ENCODE assay signal across 30 cellular contexts in the genomic region with DNA sequence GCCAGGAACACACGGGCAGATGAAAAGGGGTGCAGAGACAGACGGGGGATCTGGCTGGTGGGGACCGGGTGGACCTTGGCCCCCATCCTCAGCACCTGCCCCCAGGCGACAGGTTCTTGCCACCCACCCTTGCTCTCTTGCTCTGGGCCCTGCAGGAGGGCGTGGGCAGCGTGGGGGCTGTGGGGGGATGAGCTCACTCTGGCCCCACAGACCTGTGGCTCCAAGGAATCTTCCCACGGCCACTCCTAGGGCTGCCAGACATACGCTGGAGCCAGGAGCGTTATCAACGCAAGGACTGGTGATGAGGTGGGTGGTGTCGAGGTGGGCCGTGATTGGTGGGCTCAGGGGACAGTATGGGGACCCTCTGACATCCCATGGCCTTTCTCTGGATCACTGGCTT. TPM values are rescaled to one million over a fixed set of nuclear protein-coding genes. Genes with fewer than 3 reads are reported as not detected.
A peak's percentile ranks its signal among the peaks of the same experiment; 100 is the strongest.
DNase-seq lines count a peak whose midpoint lies in the region; ATAC-seq, FAIRE-seq and TF ChIP-seq lines count a peak whose summit lies in the region.
"Had no signal": no experiment of that assay in that cellular context is flagged by ENCODE, and none has a peak within 500 bp of the region (broad histone marks: within the 10 kb centered on the region; RNA-seq: fewer than 3 reads in every experiment).

No MANE protein-coding gene starts in this region.

- intact Hi-C loops in right cardiac atrium (cut with DNase I) (loop anchor here in 3 of 4 donors (2.0 to 5.0 kb wide), 2 partner anchors 18 to 167 kb away; partner anchors contain the start of gene CTRB2 (in 2 of the 3)), Right ventricle myocardium superior (cut with DNase I) (loop anchor here (2.0 kb wide), 1 partner anchor 18 kb away; the partner anchor contains the start of gene CTRB2), left colon (cut with DNase I, micrococcal nuclease) (loop anchor here in 1 of 2 donors (2.0 kb wide), 1 partner anchor 18 kb away; the partner anchor contains the start of gene CTRB2)

- no peak overlapping the region for H3K4me2 ChIP-seq in astrocyte (ENCODE audit: low read length)

- H3K9ac ChIP-seq in astrocyte (ENCODE audit: low read length), result no peak overlapping the region

- ATAC-seq in right cardiac atrium, result peak; percentile 6 to 10
- no peak for ATAC-seq in Right ventricle myocardium superior (ENCODE audit: poor library complexity)
- peak; percentile 14 for ATAC-seq in left colon
- ATAC-seq in HG02884 (IDR thresholded peaks at IDR 0.05; ENCODE audit: unreplicated experiment), result no peak
- ATAC-seq in HG03025 (IDR thresholded peaks at IDR 0.05; ENCODE audit: low FRiP score, unreplicated experiment), result no peak
- ATAC-seq: HCT116; naive thymus-derived CD4-positive, alpha-beta T cell had no signal

- peaks cover 6% of the 10 kb centered on the region for H3K4me1 Mint-ChIP-seq in astrocyte (ENCODE audit: low read depth, unreplicated experiment)
- peaks cover 3% of the 10 kb centered on the region for H3K4me1 Mint-ChIP-seq in activated naive CD4-positive, alpha-beta T cell treated with anti-CD3 and anti-CD28 coated beads, Interleukin-2, amount 10 ng/mL, durations not matched to agents 7 days and 5 days

- no peak overlapping the region for H2AFZ ChIP-seq in astrocyte (ENCODE audit: low read depth, low read length)

- WGBS in right cardiac atrium, result 44% methylated on average over 12 of the region's 12 CpGs

- no peak for FAIRE-seq in astrocyte (lab: Jason Lieb, UNC)
- FAIRE-seq: colon, G401.6 had no signal

- peak overlapping the region; percentile 83 for H3K27ac Mint-ChIP-seq in astrocyte (ENCODE audit: unreplicated experiment)
- H3K27ac Mint-ChIP-seq in activated naive CD4-positive, alpha-beta T cell treated with anti-CD3 and anti-CD28 coated beads, Interleukin-2, amount 10 ng/mL, durations not matched to agents 7 days and 5 days, result no peak overlapping the region
- H3K27ac Mint-ChIP-seq: activated naive CD4-positive, alpha-beta T cell treated with anti-CD3 and anti-CD28 coated beads for 36 hours; naive thymus-derived CD4-positive, alpha-beta T cell had no signal

- no peak overlapping the region for H3K27ac ChIP-seq in right cardiac atrium (ENCODE audit: low read length)
- no peak overlapping the region for H3K27ac ChIP-seq in astrocyte (ENCODE audit: low read depth, low read length)
- H3K27ac ChIP-seq: skin epidermis, stomach, thyroid gland, vagina had no signal

- peaks cover 42% of the 10 kb centered on the region for H4K20me1 ChIP-seq in astrocyte (ENCODE audit: insufficient read depth, low read length)

- H3K36me3 Mint-ChIP-seq in astrocyte (ENCODE audit: low read depth, unreplicated experiment), result peaks cover 5% of the 10 kb centered on the region
- H3K36me3 Mint-ChIP-seq in activated naive CD4-positive, alpha-beta T cell treated with anti-CD3 and anti-CD28 coated beads, Interleukin-2, amount 10 ng/mL, durations not matched to agents 7 days and 5 days, result no peaks in the 10 kb centered on the region
- H3K36me3 Mint-ChIP-seq: naive thymus-derived CD4-positive, alpha-beta T cell had no signal

- peak in 2 of 3 donors; percentile 21 to 26 for DNase-seq in right cardiac atrium
- no peak for DNase-seq in Right ventricle myocardium superior
- no peak for DNase-seq in astrocyte (ENCODE audit: low read depth)
- DNase-seq in left colon, result no peak
- no peak for DNase-seq in activated naive CD4-positive, alpha-beta T cell treated with anti-CD3 and anti-CD28 coated beads, Interleukin-2, amount 10 ng/mL, durations not matched to agents 7 days and 5 days
- no peak for DNase-seq in stimulated activated CD4-positive, alpha-beta T cell treated with anti-CD3 and anti-CD28 coated beads, Interleukin-4, amount 100 ng/mL, for 24 hours
- DNase-seq: activated CD4-positive, alpha-beta T cell treated with anti-CD3 and anti-CD28 coated beads, Interleukin-2, amount 50 U/mL, for 1 hour; activated naive CD4-positive, alpha-beta T cell treated with anti-CD3 and anti-CD28 coated beads for 36 hours; amniotic stem cell; effector CD4-positive, alpha-beta T cell; Karpas-422; kidney glomerular epithelial cell; mesendoderm; naive thymus-derived CD4-positive, alpha-beta T cell; NCI-H1436; nucleus accumbens; SHP77 treated with DMSO at 0.1 percent for 48 hours; stomach; SW 1271; T-helper 9 cell; thyroid gland had no signal

- TF ChIP-seq CTCF in astrocyte (IDR thresholded peaks at IDR 0.05; ENCODE audit: insufficient read depth, low read depth, low read length), result no peak

- H3K4me1 ChIP-seq in right cardiac atrium (ENCODE audit: control insufficient read depth, insufficient read depth, low read length) (no peaks in the 10 kb centered on the region), astrocyte (ENCODE audit: insufficient read depth, low read length) (no peaks in the 10 kb centered on the region)

- H3K36me3 ChIP-seq in astrocyte (ENCODE audit: insufficient read depth, low read length), result peaks cover 4% of the 10 kb centered on the region

- H3K27me3 ChIP-seq in right cardiac atrium (ENCODE audit: control insufficient read depth, insufficient read depth) (no peaks in the 10 kb centered on the region), astrocyte (ENCODE audit: insufficient read depth, low read length) (no peaks in the 10 kb centered on the region)
- H3K27me3 ChIP-seq: thyroid gland, vagina had no signal

- H3K27me3 Mint-ChIP-seq in astrocyte (ENCODE audit: low read depth, unreplicated experiment), result peaks cover 4% of the 10 kb centered on the region
- peaks cover 10% of the 10 kb centered on the region for H3K27me3 Mint-ChIP-seq in activated naive CD4-positive, alpha-beta T cell treated with anti-CD3 and anti-CD28 coated beads, Interleukin-2, amount 10 ng/mL, durations not matched to agents 7 days and 5 days

- no peak overlapping the region for H3K4me3 Mint-ChIP-seq in astrocyte (ENCODE audit: unreplicated experiment)
- H3K4me3 Mint-ChIP-seq in activated naive CD4-positive, alpha-beta T cell treated with anti-CD3 and anti-CD28 coated beads, Interleukin-2, amount 10 ng/mL, durations not matched to agents 7 days and 5 days, result no peak overlapping the region
- H3K4me3 Mint-ChIP-seq: activated naive CD4-positive, alpha-beta T cell treated with anti-CD3 and anti-CD28 coated beads for 36 hours; naive thymus-derived CD4-positive, alpha-beta T cell had no signal

- no peaks in the 10 kb centered on the region for H3K9me3 Mint-ChIP-seq in astrocyte (ENCODE audit: unreplicated experiment)
- no peaks in the 10 kb centered on the region for H3K9me3 Mint-ChIP-seq in activated naive CD4-positive, alpha-beta T cell treated with anti-CD3 and anti-CD28 coated beads, Interleukin-2, amount 10 ng/mL, durations not matched to agents 7 days and 5 days
- H3K9me3 Mint-ChIP-seq: activated naive CD4-positive, alpha-beta T cell treated with anti-CD3 and anti-CD28 coated beads for 36 hours; naive thymus-derived CD4-positive, alpha-beta T cell had no signal

- H3K4me3 ChIP-seq in right cardiac atrium (ENCODE audit: low read length) (no peak overlapping the region), astrocyte (ENCODE audit: insufficient read depth, low read depth, low read length) (no peak overlapping the region)
- H3K4me3 ChIP-seq: skin epidermis, stomach, thyroid gland, vagina had no signal

- H3K9me3 ChIP-seq in right cardiac atrium (ENCODE audit: control insufficient read depth, low read length), result no peaks in the 10 kb centered on the region
- H3K9me3 ChIP-seq in astrocyte (ENCODE audit: insufficient read depth, low read depth, low read length), result no peaks in the 10 kb centered on the region
- H3K9me3 ChIP-seq: stomach, thyroid gland, vagina had no signal

- peaks cover 10% of the 10 kb centered on the region for H3K79me2 ChIP-seq in astrocyte (ENCODE audit: insufficient read depth, low read length)

- CTCF ChIA-PET in activated naive CD4-positive, alpha-beta T cell treated with anti-CD3 and anti-CD28 coated beads, Interleukin-2, amount 10 ng/mL, durations not matched to agents 7 days and 5 days (lab: Charles Lee), result no interaction called here

RNA-seq across cellular contexts. Expression of gene CTRB1, which starts 6.3 kb away (rescaled TPM):
- total RNA-seq in right cardiac atrium, result under 1 TPM in 1 of 4 donors, not detected in 3; 0.62 TPM
- polyA plus RNA-seq in right cardiac atrium, result 0.27 TPM
- not detected for total RNA-seq in Right ventricle myocardium superior
- not detected in 2 replicates for total RNA-seq in astrocyte
- 1 to 10 TPM in 1 of 2 donors, not detected in 1; 2.4 TPM for total RNA-seq in left colon
- total RNA-seq: activated naive CD4-positive, alpha-beta T cell treated with anti-CD3 and anti-CD28 coated beads for 36 hours; epithelial cell of proximal tubule; naive thymus-derived CD4-positive, alpha-beta T cell; stomach; thyroid gland; vagina had no signal
- polyA plus RNA-seq: BJ; naive thymus-derived CD4-positive, alpha-beta T cell had no signal

RNA-seq across cellular contexts. Expression of gene CTRB2, which starts 18.1 kb away (rescaled TPM):
- 1 to 10 TPM in 1 of 4 donors, not detected in 3; 2.9 TPM for total RNA-seq in right cardiac atrium
- polyA plus RNA-seq in right cardiac atrium, result 0.14 TPM
- not detected for total RNA-seq in Right ventricle myocardium superior
- total RNA-seq in astrocyte, result 0.43 TPM in 1 of 2 replicates, not detected in the other
- 1 to 10 TPM in 1 of 2 donors, not detected in 1; 6.1 TPM for total RNA-seq in left colon
- total RNA-seq: activated naive CD4-positive, alpha-beta T cell treated with anti-CD3 and anti-CD28 coated beads for 36 hours; epithelial cell of proximal tubule; naive thymus-derived CD4-positive, alpha-beta T cell; stomach; thyroid gland; vagina had no signal
- polyA plus RNA-seq: BJ; naive thymus-derived CD4-positive, alpha-beta T cell had no signal

RNA-seq across cellular contexts. Expression of gene BCAR1, which starts 26.3 kb away (rescaled TPM):
- total RNA-seq in right cardiac atrium, result 10 to 100 TPM; 58.1 to 68.8 (median 68.0) TPM
- 53.1 TPM for polyA plus RNA-seq in right cardiac atrium
- 75.4 TPM for total RNA-seq in Right ventricle myocardium superior
- 241 and 296 TPM in 2 replicates for total RNA-seq in astrocyte
- total RNA-seq in left colon, result 100 to 1,000 TPM; 139 to 145 TPM
- total RNA-seq: naive thymus-derived CD4-positive, alpha-beta T cell had no signal
- polyA plus RNA-seq: naive thymus-derived CD4-positive, alpha-beta T cell had no signal

Comparison
In these comparisons a context has a peak if more than half of its experiments do, and no peak if none do; other contexts are left out.
1. ATAC-seq: peak in right cardiac atrium (2 of 2) and left colon (single experiment); none in Right ventricle myocardium superior (single experiment), HG02884 (single experiment) and HG03025 (single experiment).
2. DNase-seq: peak in right cardiac atrium (2 of 3); none in Right ventricle myocardium superior (single experiment), astrocyte (single experiment), left colon (0 of 2), activated naive CD4-positive, alpha-beta T cell treated with anti-CD3 and anti-CD28 coated beads, Interleukin-2, amount 10 ng/mL, durations not matched to agents 7 days and 5 days (single experiment) and stimulated activated CD4-positive, alpha-beta T cell treated with anti-CD3 and anti-CD28 coated beads, Interleukin-4, amount 100 ng/mL, for 24 hours (single experiment).